19 cellular contexts compared by ENCODE assay signal in the genomic region with DNA sequence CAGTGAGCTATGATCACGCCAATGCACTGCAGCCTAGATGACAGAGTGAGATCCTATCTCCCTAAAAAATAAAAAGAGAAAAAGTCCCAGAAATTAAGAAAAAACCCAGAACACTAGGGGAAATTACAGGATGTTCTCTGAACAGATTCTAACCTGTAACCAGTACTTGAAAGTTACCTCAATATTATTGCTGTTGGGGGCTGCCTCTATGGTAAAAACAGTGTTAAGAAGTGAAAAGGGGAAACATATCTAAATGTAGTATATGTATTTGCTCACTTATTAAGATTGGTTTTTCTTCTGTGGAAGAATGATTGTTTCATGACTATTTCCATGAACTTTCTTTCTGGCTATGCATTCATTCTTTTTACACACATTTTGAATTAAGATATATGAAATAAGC. TPM values are rescaled to one million over a fixed set of nuclear protein-coding genes. Genes with fewer than 3 reads are reported as not detected.
DNase-seq lines count a peak whose midpoint lies in the region; ATAC-seq and TF ChIP-seq lines count a peak whose summit lies in the region.
"Had no signal": no experiment of that assay in that cellular context is flagged by ENCODE, and none has a peak within 500 bp of the region (broad histone marks: within the 10 kb centered on the region; RNA-seq: fewer than 3 reads in every experiment).

No MANE protein-coding gene starts in this region.

- H3K36me3 Mint-ChIP-seq in activated naive CD4-positive, alpha-beta T cell treated with anti-CD3 and anti-CD28 coated beads for 36 hours (ENCODE audit: low read depth): peaks cover 35% of the 10 kb centered on the region
- H3K36me3 Mint-ChIP-seq in IgD-negative memory B cell (peaks cover 15% of the 10 kb centered on the region), neural progenitor cell (no peaks in the 10 kb centered on the region)
- peaks cover 26% of the 10 kb centered on the region for H3K36me3 Mint-ChIP-seq in activated naive CD8-positive, alpha-beta T cell
- peaks cover 85% of the 10 kb centered on the region for H3K36me3 Mint-ChIP-seq in stimulated activated effector memory CD8-positive, alpha-beta T cell treated with anti-CD3 and anti-CD28 coated beads, Interleukin-12 subunit alpha, Interleukin-12 subunit beta, amount 100 ng/mL, for 72 hours

- no peak overlapping the region for H3K27ac ChIP-seq in neural progenitor cell
- H3K27ac ChIP-seq: hepatocyte, transverse colon had no signal

- CTCF ChIA-PET in activated naive CD4-positive, alpha-beta T cell treated with anti-CD3 and anti-CD28 coated beads for 36 hours (lab: Charles Lee): interaction anchor here (0.5 to 1.8 kb wide), 4 partner anchors 12 to 365 kb away, joined by 3 to 4 read pairs (median 3); no protein-coding TSS in a partner anchor

- H3K27ac Mint-ChIP-seq in activated naive CD4-positive, alpha-beta T cell treated with anti-CD3 and anti-CD28 coated beads for 36 hours: peak overlapping the region; percentile 55
- H3K27ac Mint-ChIP-seq in IgD-negative memory B cell: peak overlapping the region; percentile 14 to 53 (median 20)
- peak overlapping the region; percentile 81 for H3K27ac Mint-ChIP-seq in activated naive CD8-positive, alpha-beta T cell
- H3K27ac Mint-ChIP-seq in stimulated activated effector memory CD8-positive, alpha-beta T cell treated with anti-CD3 and anti-CD28 coated beads, Interleukin-12 subunit alpha, Interleukin-12 subunit beta, amount 100 ng/mL, for 72 hours: peak overlapping the region; percentile 77
- no peak overlapping the region for H3K27ac Mint-ChIP-seq in neural progenitor cell
- H3K27ac Mint-ChIP-seq: dendritic cell treated with granulocyte-macrophage colony-stimulating factor and Interleukin-4, amounts not matched to agents 40 ng/mL and 50 ng/mL, for 4 days had no signal

- no peaks in the 10 kb centered on the region for H3K9me3 Mint-ChIP-seq in activated naive CD4-positive, alpha-beta T cell treated with anti-CD3 and anti-CD28 coated beads for 36 hours
- H3K9me3 Mint-ChIP-seq in IgD-negative memory B cell (no peaks in the 10 kb centered on the region), neural progenitor cell (no peaks in the 10 kb centered on the region)
- H3K9me3 Mint-ChIP-seq in activated naive CD8-positive, alpha-beta T cell (ENCODE audit: low read depth): peaks cover 3% of the 10 kb centered on the region
- H3K9me3 Mint-ChIP-seq in stimulated activated effector memory CD8-positive, alpha-beta T cell treated with anti-CD3 and anti-CD28 coated beads, Interleukin-12 subunit alpha, Interleukin-12 subunit beta, amount 100 ng/mL, for 72 hours: no peaks in the 10 kb centered on the region
- H3K9me3 Mint-ChIP-seq: dendritic cell treated with granulocyte-macrophage colony-stimulating factor and Interleukin-4, amounts not matched to agents 40 ng/mL and 50 ng/mL, for 4 days had no signal

- no peak overlapping the region for H3K9ac ChIP-seq in neural progenitor cell

- TF ChIP-seq CTCF in neural progenitor cell (IDR thresholded peaks at IDR 0.05): no peak

- H3K27me3 ChIP-seq in neural progenitor cell: no peaks in the 10 kb centered on the region
- H3K27me3 ChIP-seq: hepatocyte, transverse colon had no signal

- intact Hi-C loops in activated naive CD4-positive, alpha-beta T cell treated with anti-CD3 and anti-CD28 coated beads for 36 hours (cut with micrococcal nuclease): no loop called here
- intact Hi-C loops in head of caudate nucleus (cut with DNase I): no loop called here

- peaks cover 67% of the 10 kb centered on the region for H3K4me1 Mint-ChIP-seq in activated naive CD4-positive, alpha-beta T cell treated with anti-CD3 and anti-CD28 coated beads for 36 hours (ENCODE audit: low read depth)
- peaks cover 32 to 61% (median 37%) of the 10 kb centered on the region in 3 donors for H3K4me1 Mint-ChIP-seq in IgD-negative memory B cell
- H3K4me1 Mint-ChIP-seq in activated naive CD8-positive, alpha-beta T cell (ENCODE audit: low read depth): peaks cover 80% of the 10 kb centered on the region
- peaks cover 64% of the 10 kb centered on the region for H3K4me1 Mint-ChIP-seq in stimulated activated effector memory CD8-positive, alpha-beta T cell treated with anti-CD3 and anti-CD28 coated beads, Interleukin-12 subunit alpha, Interleukin-12 subunit beta, amount 100 ng/mL, for 72 hours
- no peaks in the 10 kb centered on the region for H3K4me1 Mint-ChIP-seq in neural progenitor cell

- no peaks in the 10 kb centered on the region for H3K79me2 ChIP-seq in neural progenitor cell (ENCODE audit: low read depth)
- H3K79me2 ChIP-seq: hepatocyte had no signal

- H3K4me3 ChIP-seq in neural progenitor cell: no peak overlapping the region
- H3K4me3 ChIP-seq: hepatocyte, transverse colon had no signal

- no peaks in the 10 kb centered on the region for H3K4me1 ChIP-seq in neural progenitor cell

- no peaks in the 10 kb centered on the region for H3K9me3 ChIP-seq in neural progenitor cell (ENCODE audit: low read depth)
- H3K9me3 ChIP-seq: transverse colon had no signal

- no peak overlapping the region for H3K4me3 Mint-ChIP-seq in activated naive CD4-positive, alpha-beta T cell treated with anti-CD3 and anti-CD28 coated beads for 36 hours
- H3K4me3 Mint-ChIP-seq in IgD-negative memory B cell: peak overlapping the region in 3 of 4 donors; percentile 15 to 23 (median 20)
- peak overlapping the region; percentile 71 for H3K4me3 Mint-ChIP-seq in activated naive CD8-positive, alpha-beta T cell
- H3K4me3 Mint-ChIP-seq in stimulated activated effector memory CD8-positive, alpha-beta T cell treated with anti-CD3 and anti-CD28 coated beads, Interleukin-12 subunit alpha, Interleukin-12 subunit beta, amount 100 ng/mL, for 72 hours: peak overlapping the region; percentile 44
- no peak overlapping the region for H3K4me3 Mint-ChIP-seq in neural progenitor cell
- H3K4me3 Mint-ChIP-seq: dendritic cell treated with granulocyte-macrophage colony-stimulating factor and Interleukin-4, amounts not matched to agents 40 ng/mL and 50 ng/mL, for 4 days had no signal

- H3K27me3 Mint-ChIP-seq in activated naive CD4-positive, alpha-beta T cell treated with anti-CD3 and anti-CD28 coated beads for 36 hours (ENCODE audit: low read depth): no peaks in the 10 kb centered on the region
- H3K27me3 Mint-ChIP-seq in IgD-negative memory B cell (no peaks in the 10 kb centered on the region), neural progenitor cell (ENCODE audit: insufficient read depth, low read depth) (peaks cover 2% of the 10 kb centered on the region)
- no peaks in the 10 kb centered on the region for H3K27me3 Mint-ChIP-seq in activated naive CD8-positive, alpha-beta T cell
- H3K27me3 Mint-ChIP-seq: dendritic cell treated with granulocyte-macrophage colony-stimulating factor and Interleukin-4, amounts not matched to agents 40 ng/mL and 50 ng/mL, for 4 days had no signal

- no peak overlapping the region for H2AFZ ChIP-seq in neural progenitor cell (replicated peaks)
- H2AFZ ChIP-seq: hepatocyte had no signal

- no peaks in the 10 kb centered on the region for H4K20me1 ChIP-seq in neural progenitor cell (ENCODE audit: low read depth)

- no peak for DNase-seq in activated naive CD4-positive, alpha-beta T cell treated with anti-CD3 and anti-CD28 coated beads for 36 hours
- no peak for DNase-seq in activated naive CD4-positive, alpha-beta T cell treated with anti-CD3 and anti-CD28 coated beads, Interleukin-2, amount 50 U/mL, for 16 hours
- DNase-seq in stimulated activated effector memory CD8-positive, alpha-beta T cell treated with anti-CD3 and anti-CD28 coated beads, Interleukin-12 subunit alpha, Interleukin-12 subunit beta, amount 100 ng/mL, for 72 hours (ENCODE audit: low spot score in 2 of 2): no peak
- DNase-seq in NCI-H2196 treated with DMSO at 0.1 percent for 48 hours (lab: John Stamatoyannopoulos, UW; ENCODE audit: unreplicated experiment) (no peak), head of caudate nucleus (no peak), neural progenitor cell (ENCODE audit: low spot score) (no peak)
- DNase-seq: H7; islet precursor cell; Karpas-422; NCI-H1092; SIG-M5; stimulated activated naive CD4-positive, alpha-beta T cell; transverse colon had no signal

- no peak overlapping the region for H3K4me2 ChIP-seq in neural progenitor cell
- H3K4me2 ChIP-seq: hepatocyte had no signal

- no peaks in the 10 kb centered on the region for H3K36me3 ChIP-seq in neural progenitor cell
- H3K36me3 ChIP-seq: transverse colon had no signal

- H3F3A ChIP-seq in neural progenitor cell (ENCODE audit: low read depth): no peaks in the 10 kb centered on the region

- no peak for ATAC-seq in stimulated activated effector memory CD8-positive, alpha-beta T cell treated with anti-CD3 and anti-CD28 coated beads, Interleukin-12 subunit alpha, Interleukin-12 subunit beta, amount 100 ng/mL, for 72 hours
- ATAC-seq: sciatic nerve had no signal

RNA-seq across cellular contexts. Expression of a gene that starts 13.6 kb away (rescaled TPM):
- total RNA-seq in activated naive CD4-positive, alpha-beta T cell treated with anti-CD3 and anti-CD28 coated beads for 36 hours: 10 to 100 TPM; 26.6 to 27.8 TPM
- polyA plus RNA-seq in IgD-negative memory B cell: 129 TPM
- 8.2 and 10.2 TPM in 2 replicates for total RNA-seq in neural progenitor cell (ENCODE audit: low replicate concordance)
- total RNA-seq: HT-29 had no signal

Comparison
In these comparisons a context has a peak if more than half of its experiments do, and no peak if none do; other contexts are left out.
1. H3K4me3 Mint-ChIP-seq: peak in IgD-negative memory B cell (3 of 4), activated naive CD8-positive, alpha-beta T cell (single experiment) and stimulated activated effector memory CD8-positive, alpha-beta T cell treated with anti-CD3 and anti-CD28 coated beads, Interleukin-12 subunit alpha, Interleukin-12 subunit beta, amount 100 ng/mL, for 72 hours (single experiment); none in activated naive CD4-positive, alpha-beta T cell treated with anti-CD3 and anti-CD28 coated beads for 36 hours (single experiment) and neural progenitor cell (single experiment).